ENCODE assay signal across 10 cellular contexts in the genomic region with DNA sequence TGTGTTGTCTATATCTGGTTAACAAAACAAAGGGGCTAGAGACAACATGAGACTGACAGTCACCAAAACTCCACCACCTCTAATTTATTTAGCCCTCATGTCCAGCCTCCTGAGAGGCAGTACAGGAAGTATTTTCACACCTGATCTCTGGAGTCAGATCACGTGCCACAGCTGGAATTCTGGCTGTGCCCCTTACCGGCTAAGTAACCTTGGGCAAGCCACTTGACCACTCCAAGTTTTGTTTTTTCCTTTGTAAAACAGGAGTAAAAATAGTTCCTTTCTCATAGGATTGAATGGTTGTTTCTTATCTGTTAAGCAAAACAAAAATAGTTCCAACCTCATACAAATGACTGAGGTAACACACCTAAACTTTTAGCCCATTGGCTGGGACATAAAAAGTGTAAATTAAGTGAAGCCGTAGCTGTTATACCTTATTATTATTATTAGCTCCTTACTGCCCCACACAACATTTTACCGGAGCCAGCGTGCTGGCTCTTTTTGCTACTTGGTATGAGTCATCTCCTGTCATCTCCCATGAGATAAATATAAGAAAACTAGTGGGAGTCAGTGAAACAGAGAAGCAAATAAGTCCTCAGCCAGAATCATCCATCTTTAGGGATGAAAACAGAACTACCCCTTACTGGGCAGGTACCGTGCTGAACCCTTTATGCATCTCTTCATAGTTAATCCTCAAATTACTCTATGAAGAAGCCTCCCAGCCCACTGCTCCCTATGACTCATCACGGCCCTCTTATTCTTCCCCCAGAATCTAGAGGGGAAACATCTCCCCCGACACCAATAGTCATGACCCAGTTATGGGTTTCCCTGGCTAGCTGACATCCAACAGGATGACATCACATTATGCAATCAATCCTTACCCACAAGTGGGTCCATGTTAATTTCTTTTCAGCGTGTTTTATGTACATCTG. TPM values are rescaled to one million over a fixed set of nuclear protein-coding genes. Genes with fewer than 3 reads are reported as not detected.
A peak's percentile ranks its signal among the peaks of the same experiment; 100 is the strongest.
DNase-seq lines count a peak whose midpoint lies in the region; ATAC-seq, FAIRE-seq and TF ChIP-seq lines count a peak whose summit lies in the region.
"Had no signal": no experiment of that assay in that cellular context is flagged by ENCODE, and none has a peak within 500 bp of the region (broad histone marks: within the 10 kb centered on the region; RNA-seq: fewer than 3 reads in every experiment).

No MANE protein-coding gene starts in this region.

- H3K79me2 ChIP-seq in HCT116 (ENCODE audit: insufficient read depth, low read length) (no peaks in the 10 kb centered on the region), astrocyte (ENCODE audit: insufficient read depth, low read length) (no peaks in the 10 kb centered on the region)

- no peak for DNase-seq in HCT116 (ENCODE audit: low read depth, low spot score)
- DNase-seq in astrocyte (ENCODE audit: low read depth), result peak; percentile 90
- peak in 1 of 2 donors; percentile 25 for DNase-seq in heart right ventricle
- peak; percentile 81 for DNase-seq in stromal cell of bone marrow (ENCODE audit: low read depth)
- DNase-seq in T-helper 9 cell, result no peak
- DNase-seq in naive thymus-derived CD8-positive, alpha-beta T cell, result no peak
- DNase-seq: NCI-H345 had no signal

- H2AFZ ChIP-seq in HCT116 (ENCODE audit: low read depth, low read length, poor library complexity, severe bottlenecking) (peak overlapping the region; percentile 54), astrocyte (ENCODE audit: low read depth, low read length) (no peak overlapping the region)

- H3K27ac Mint-ChIP-seq in astrocyte (ENCODE audit: unreplicated experiment), result peak overlapping the region; percentile 66
- peak overlapping the region in 1 of 10 donors; percentile 6 for H3K27ac Mint-ChIP-seq in naive thymus-derived CD8-positive, alpha-beta T cell

- peak; percentile 81 for FAIRE-seq in astrocyte (lab: Jason Lieb, UNC)

- H4K20me1 ChIP-seq in HCT116 (ENCODE audit: insufficient read depth), result no peaks in the 10 kb centered on the region
- no peaks in the 10 kb centered on the region for H4K20me1 ChIP-seq in astrocyte (ENCODE audit: insufficient read depth, low read length)

- no peaks in the 10 kb centered on the region for H3K36me3 ChIP-seq in HCT116 (ENCODE audit: control insufficient read depth in 1 of 2, insufficient read depth in 2 of 2, low read length in 2 of 2)
- no peaks in the 10 kb centered on the region for H3K36me3 ChIP-seq in astrocyte (ENCODE audit: insufficient read depth, low read length)
- H3K36me3 ChIP-seq in heart right ventricle, result no peaks in the 10 kb centered on the region

- TF ChIP-seq CTCF in HCT116 (IDR thresholded peaks at IDR 0.05 in 2 of 3, conservative IDR thresholded peaks at IDR 0.05 in 1 of 3; ENCODE audit: borderline replicate concordance in 1 of 3, insufficient read depth in 1 of 3, low read depth in 2 of 3, low read length in 2 of 3) (no peak), astrocyte (IDR thresholded peaks at IDR 0.05; ENCODE audit: insufficient read depth, low read depth, low read length) (no peak), heart right ventricle (IDR thresholded peaks at IDR 0.05) (no peak)

- H3K4me1 ChIP-seq in HCT116 (ENCODE audit: control insufficient read depth in 1 of 2, insufficient read depth in 2 of 2, low read length in 2 of 2) (peaks cover 9 to 14% of the 10 kb centered on the region in 2 experiments; a peak in 3 of 4 replicates), astrocyte (ENCODE audit: insufficient read depth, low read length) (peaks cover 46% of the 10 kb centered on the region), heart right ventricle (peaks cover 22 to 64% (median 60%) of the 10 kb centered on the region in 9 donors)

- RAD21 ChIA-PET in HCT116 (lab: Charles Lee; ENCODE audit: low non-redundant PET in 1 of 2, low total read pairs in 2 of 2, uncharacterized antibody in 2 of 2, unreplicated experiment in 2 of 2), result no interaction called here

- POLR2A ChIA-PET in HCT116 (lab: Charles Lee), result no interaction called here
- POLR2A ChIA-PET in naive thymus-derived CD8-positive, alpha-beta T cell (lab: Charles Lee), result no interaction called here

- no peaks in the 10 kb centered on the region for H3K27me3 Mint-ChIP-seq in astrocyte (ENCODE audit: low read depth, unreplicated experiment)
- H3K27me3 Mint-ChIP-seq in naive thymus-derived CD8-positive, alpha-beta T cell, result peaks cover 9 to 44% (median 21%) of the 10 kb centered on the region in 5 donors

- H3K9me3 Mint-ChIP-seq in astrocyte (ENCODE audit: unreplicated experiment), result peaks cover 3% of the 10 kb centered on the region
- peaks cover 0 to 2% (median 0%) of the 10 kb centered on the region in 9 donors for H3K9me3 Mint-ChIP-seq in naive thymus-derived CD8-positive, alpha-beta T cell

- CTCF ChIA-PET in HCT116 (lab: Charles Lee), result no interaction called here

- peaks cover 33% of the 10 kb centered on the region for H3K4me1 Mint-ChIP-seq in astrocyte (ENCODE audit: low read depth, unreplicated experiment)
- H3K4me1 Mint-ChIP-seq in naive thymus-derived CD8-positive, alpha-beta T cell, result no peaks in the 10 kb centered on the region

- H3K4me3 Mint-ChIP-seq in astrocyte (ENCODE audit: unreplicated experiment), result no peak overlapping the region
- no peak overlapping the region for H3K4me3 Mint-ChIP-seq in naive thymus-derived CD8-positive, alpha-beta T cell

- H3K9me3 ChIP-seq in HCT116 (ENCODE audit: control insufficient read depth in 1 of 2, insufficient read depth in 1 of 2, low read depth in 1 of 2, low read length in 2 of 2) (no peaks in the 10 kb centered on the region), astrocyte (ENCODE audit: insufficient read depth, low read depth, low read length) (no peaks in the 10 kb centered on the region), heart right ventricle (no peaks in the 10 kb centered on the region)

- no peak overlapping the region for H3K27ac ChIP-seq in HCT116 (ENCODE audit: low read depth, low read length)
- H3K27ac ChIP-seq in astrocyte (ENCODE audit: low read depth, low read length), result peak overlapping the region; percentile 51
- H3K27ac ChIP-seq in heart right ventricle, result peak overlapping the region; percentile 78 to 95 (median 90)
- H3K27ac ChIP-seq: epithelial cell of prostate had no signal

- H3K9me2 ChIP-seq in HCT116 (ENCODE audit: insufficient read depth), result no peaks in the 10 kb centered on the region

- H3K4me3 ChIP-seq in HCT116 (replicated peaks in 1 of 2; ENCODE audit: low read depth in 1 of 2, low read length in 2 of 2) (no peak overlapping the region), astrocyte (ENCODE audit: insufficient read depth, low read depth, low read length) (no peak overlapping the region), heart right ventricle (no peak overlapping the region)

- no peak overlapping the region for H3K9ac ChIP-seq in HCT116 (ENCODE audit: low read length)
- peak overlapping the region; percentile 8 for H3K9ac ChIP-seq in astrocyte (ENCODE audit: low read length)

- intact Hi-C loops in HCT116 (cut with micrococcal nuclease) (no loop called here), heart right ventricle (cut with DNase I) (loop anchor here in 3 of 10 donors (2.0 to 5.0 kb wide), 3 partner anchors 34 to 73 kb away; partner anchors contain the start of gene PPP1R3C (in 1 of the 3))

- H3K27me3 ChIP-seq in HCT116 (ENCODE audit: insufficient read depth, low read length), result no peaks in the 10 kb centered on the region
- no peaks in the 10 kb centered on the region for H3K27me3 ChIP-seq in astrocyte (ENCODE audit: insufficient read depth, low read length)
- no peaks in the 10 kb centered on the region for H3K27me3 ChIP-seq in heart right ventricle

- no peak for TF ChIP-seq POLR2A in HCT116 (IDR thresholded peaks at IDR 0.05; ENCODE audit: borderline replicate concordance, extremely low read depth, insufficient read depth, insufficient read length)

- WGBS in heart right ventricle, 2 donors, result 28 to 32% methylated on average over 9 of the region's 9 CpGs

- no TSS peak for BruUV-seq in HCT116 (replicated peaks; lab: Mats Ljungman, UMichigan)

- TF ChIP-seq RAD21 in HCT116 (IDR thresholded peaks at IDR 0.05; ENCODE audit: low read depth), result no peak

- no peaks in the 10 kb centered on the region for H3K36me3 Mint-ChIP-seq in astrocyte (ENCODE audit: low read depth, unreplicated experiment)
- no peaks in the 10 kb centered on the region for H3K36me3 Mint-ChIP-seq in naive thymus-derived CD8-positive, alpha-beta T cell

- H3K4me2 ChIP-seq in HCT116 (ENCODE audit: low read length) (peak overlapping the region; percentile 17; the same call in 1 of the 2 replicates), astrocyte (ENCODE audit: low read length) (peak overlapping the region; percentile 72)

- ATAC-seq in HCT116 (peak; percentile 54), heart right ventricle (peak in 3 of 8 donors; percentile 12 to 23 (median 16)), HG03095 (IDR thresholded peaks at IDR 0.05; ENCODE audit: unreplicated experiment) (no peak), esophagus mucosa (no peak)
- no peak for ATAC-seq in naive thymus-derived CD8-positive, alpha-beta T cell

TF ChIP-seq in HCT116, 20 proteins besides CTCF, POLR2A, EP300 and RAD21:
- TF ChIP-seq TCF7L2 (IDR thresholded peaks at IDR 0.05; ENCODE audit: borderline replicate concordance, extremely low read depth, insufficient read depth, insufficient read length), result no peak
- TF ChIP-seq ELF1 (IDR thresholded peaks at IDR 0.05; ENCODE audit: borderline replicate concordance, low read depth), result no peak
- no peak for TF ChIP-seq SRF (IDR thresholded peaks at IDR 0.05; ENCODE audit: low read depth)
- TF ChIP-seq, protein P1, sequence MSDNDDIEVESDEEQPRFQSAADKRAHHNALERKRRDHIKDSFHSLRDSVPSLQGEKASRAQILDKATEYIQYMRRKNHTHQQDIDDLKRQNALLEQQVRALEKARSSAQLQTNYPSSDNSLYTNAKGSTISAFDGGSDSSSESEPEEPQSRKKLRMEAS (IDR thresholded peaks at IDR 0.05), result no peak
- no peak for TF ChIP-seq SIN3A (IDR thresholded peaks at IDR 0.05; ENCODE audit: low read depth)
- TF ChIP-seq EZH2phosphoT487 (IDR thresholded peaks at IDR 0.05; ENCODE audit: borderline replicate concordance), result no peak
- no peak for TF ChIP-seq ZFX (IDR thresholded peaks at IDR 0.05)
- TF ChIP-seq JUND (IDR thresholded peaks at IDR 0.05), result no peak
- no peak for TF ChIP-seq ZNF274 (IDR thresholded peaks at IDR 0.05; ENCODE audit: low read depth, low read length)
- no peak for TF ChIP-seq YY1 (IDR thresholded peaks at IDR 0.05; ENCODE audit: extremely low read depth, insufficient replicate concordance, low read depth, low read length)

RNA-seq across cellular contexts. Expression of gene PPP1R3C, which starts 44.9 kb away (rescaled TPM):
- total RNA-seq in HCT116 (2021; ENCODE audit: unreplicated experiment) (0.20 TPM), astrocyte (3.7 and 4.9 TPM in 2 replicates), heart right ventricle (100 to 1,000 TPM; 121 to 315 (median 190) TPM), esophagus mucosa (91.9 TPM)
- polyA plus RNA-seq in HCT116 (2012), result not detected in 2 replicates
- 10 to 100 TPM; 27.5 to 41.0 TPM for polyA plus RNA-seq in heart right ventricle
- not detected for total RNA-seq in naive thymus-derived CD8-positive, alpha-beta T cell
- polyA plus RNA-seq in naive thymus-derived CD8-positive, alpha-beta T cell, result not detected

Comparison
In these comparisons a context has a peak if more than half of its experiments do, and no peak if none do; other contexts are left out.
1. DNase-seq: peak in astrocyte (single experiment) and stromal cell of bone marrow (single experiment); none in HCT116 (single experiment), T-helper 9 cell (single experiment) and naive thymus-derived CD8-positive, alpha-beta T cell (0 of 10).
2. RNA of gene PPP1R3C, which starts 44.9 kb away (total RNA-seq): 121 to 315 TPM in heart right ventricle and 91.9 TPM in esophagus mucosa (single experiment); 3.7 to 4.9 TPM in astrocyte, 0.20 TPM in HCT116 (single experiment) and not detected in naive thymus-derived CD8-positive, alpha-beta T cell; every median in the first group is over 10 times any median in the second.